13 cellular contexts compared by ENCODE assay signal in the genomic region with DNA sequence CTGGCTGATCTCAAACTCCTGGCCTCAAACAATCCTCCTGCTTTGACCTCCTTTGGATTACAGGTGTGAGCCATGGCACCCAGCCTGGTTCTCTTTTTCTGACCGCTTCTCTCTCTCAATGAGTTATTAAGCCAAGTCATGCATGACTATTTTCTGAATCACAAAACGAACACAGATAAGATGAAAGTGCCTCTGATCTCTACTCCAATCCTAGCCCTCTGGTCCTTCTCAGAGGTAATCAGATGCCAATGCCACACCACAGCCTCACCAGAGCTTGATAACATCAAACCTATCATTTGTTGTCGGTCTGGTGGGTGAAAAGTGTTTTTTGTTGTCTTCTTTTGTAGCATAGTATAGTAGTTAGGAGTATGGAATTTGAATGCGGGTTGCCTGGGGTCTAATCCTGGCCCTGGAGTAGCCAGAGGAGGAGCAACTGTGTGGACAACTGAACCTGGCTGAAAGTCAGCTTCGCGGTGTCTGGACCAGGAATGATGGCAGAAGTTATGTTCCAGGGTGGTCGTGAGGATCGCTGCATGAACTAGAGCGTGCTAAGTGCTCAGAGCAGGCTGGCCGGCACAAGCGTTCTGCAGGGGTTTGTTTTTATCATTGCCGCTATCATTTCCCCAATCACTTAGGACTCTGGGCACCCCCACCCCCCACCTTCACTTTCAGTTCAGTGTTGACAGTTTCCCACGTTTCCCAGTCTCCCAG.
DNase-seq lines count a peak whose midpoint lies in the region; ATAC-seq and TF ChIP-seq lines count a peak whose summit lies in the region.
"Had no signal": no experiment of that assay in that cellular context is flagged by ENCODE, and none has a peak within 500 bp of the region (broad histone marks: within the 10 kb centered on the region; RNA-seq: fewer than 3 reads in every experiment).

No MANE protein-coding gene starts in this region.

- no peak overlapping the region for H3K4me3 Mint-ChIP-seq in mesothelial cell of epicardium
- no peak overlapping the region for H3K4me3 Mint-ChIP-seq in stimulated activated naive CD8-positive, alpha-beta T cell treated with anti-CD3 and anti-CD28 coated beads, Interleukin-15, amount 100 ng/mL, for 72 hours
- H3K4me3 Mint-ChIP-seq: B cell had no signal

- H3K9me3 Mint-ChIP-seq in mesothelial cell of epicardium, result no peaks in the 10 kb centered on the region
- H3K9me3 Mint-ChIP-seq in stimulated activated naive CD8-positive, alpha-beta T cell treated with anti-CD3 and anti-CD28 coated beads, Interleukin-15, amount 100 ng/mL, for 72 hours, result no peaks in the 10 kb centered on the region

- peaks cover 29% of the 10 kb centered on the region for H3K4me1 Mint-ChIP-seq in mesothelial cell of epicardium
- H3K4me1 Mint-ChIP-seq in stimulated activated naive CD8-positive, alpha-beta T cell treated with anti-CD3 and anti-CD28 coated beads, Interleukin-15, amount 100 ng/mL, for 72 hours, result peaks cover 6% of the 10 kb centered on the region

- H3K36me3 ChIP-seq in suprapubic skin, result no peaks in the 10 kb centered on the region

- no peak overlapping the region for H3K4me3 ChIP-seq in suprapubic skin

- no peak for ATAC-seq in stimulated activated naive CD8-positive, alpha-beta T cell treated with anti-CD3 and anti-CD28 coated beads, Interleukin-15, amount 100 ng/mL, for 72 hours
- no peak for ATAC-seq in HG02852 (IDR thresholded peaks at IDR 0.05; ENCODE audit: unreplicated experiment)

- peaks cover 29% of the 10 kb centered on the region for H3K4me1 ChIP-seq in suprapubic skin

- TF ChIP-seq CTCF in mesothelial cell of epicardium (IDR thresholded peaks at IDR 0.05; ENCODE audit: unreplicated experiment) (no peak), suprapubic skin (IDR thresholded peaks at IDR 0.05) (no peak)

- no peaks in the 10 kb centered on the region for H3K27me3 Mint-ChIP-seq in mesothelial cell of epicardium (ENCODE audit: low read depth)
- H3K27me3 Mint-ChIP-seq in stimulated activated naive CD8-positive, alpha-beta T cell treated with anti-CD3 and anti-CD28 coated beads, Interleukin-15, amount 100 ng/mL, for 72 hours, result peaks cover 18% of the 10 kb centered on the region

- in situ Hi-C loops in Caki2 (cut with HindIII; ENCODE audit: low pct_unique_long_range_greater_than_20kb, low sequenced_read_pairs), result no loop called here

- H3K27ac ChIP-seq in suprapubic skin, result no peak overlapping the region
- H3K27ac ChIP-seq: parathyroid adenoma had no signal

- peak overlapping the region; percentile 65 for H3K27ac Mint-ChIP-seq in mesothelial cell of epicardium
- H3K27ac Mint-ChIP-seq in stimulated activated naive CD8-positive, alpha-beta T cell treated with anti-CD3 and anti-CD28 coated beads, Interleukin-15, amount 100 ng/mL, for 72 hours, result no peak overlapping the region
- H3K27ac Mint-ChIP-seq: B cell had no signal

- H3K36me3 Mint-ChIP-seq in mesothelial cell of epicardium, result no peaks in the 10 kb centered on the region

- WGBS in suprapubic skin, result 90% methylated on average over 13 of the region's 13 CpGs

- TF ChIP-seq POLR2A in suprapubic skin (IDR thresholded peaks at IDR 0.05), result no peak

- TF ChIP-seq EP300 in suprapubic skin (IDR thresholded peaks at IDR 0.05), result no peak

- DNase-seq in Caki2 (ENCODE audit: low read depth), result peak; percentile 56
- peak; percentile 72 for DNase-seq in M059J (ENCODE audit: low read depth)
- DNase-seq in astrocyte of the hippocampus (ENCODE audit: low read depth, low spot score), result peak; percentile 53
- no peak for DNase-seq in mesothelial cell of epicardium (ENCODE audit: low spot score in 2 of 2, unreplicated experiment in 2 of 2)
- DNase-seq in suprapubic skin (ENCODE audit: low spot score in 2 of 2), result no peak
- DNase-seq in NCI-H2029 (lab: John Stamatoyannopoulos, UW), result no peak
- no peak for DNase-seq in stimulated activated naive CD8-positive, alpha-beta T cell treated with anti-CD3 and anti-CD28 coated beads, Interleukin-15, amount 100 ng/mL, for 72 hours
- DNase-seq: activated naive CD4-positive, alpha-beta T cell; DND-41; effector memory CD4-positive, alpha-beta T cell had no signal

- no peaks in the 10 kb centered on the region for H3K9me3 ChIP-seq in suprapubic skin

- H3K27me3 ChIP-seq in suprapubic skin, result no peaks in the 10 kb centered on the region

Comparison
In these comparisons a context has a peak if more than half of its experiments do, and no peak if none do; other contexts are left out.
1. DNase-seq: peak in Caki2 (single experiment), M059J (single experiment) and astrocyte of the hippocampus (single experiment); none in mesothelial cell of epicardium (0 of 2), suprapubic skin (0 of 2), NCI-H2029 (single experiment) and stimulated activated naive CD8-positive, alpha-beta T cell treated with anti-CD3 and anti-CD28 coated beads, Interleukin-15, amount 100 ng/mL, for 72 hours (0 of 2).